In the genomic region with DNA sequence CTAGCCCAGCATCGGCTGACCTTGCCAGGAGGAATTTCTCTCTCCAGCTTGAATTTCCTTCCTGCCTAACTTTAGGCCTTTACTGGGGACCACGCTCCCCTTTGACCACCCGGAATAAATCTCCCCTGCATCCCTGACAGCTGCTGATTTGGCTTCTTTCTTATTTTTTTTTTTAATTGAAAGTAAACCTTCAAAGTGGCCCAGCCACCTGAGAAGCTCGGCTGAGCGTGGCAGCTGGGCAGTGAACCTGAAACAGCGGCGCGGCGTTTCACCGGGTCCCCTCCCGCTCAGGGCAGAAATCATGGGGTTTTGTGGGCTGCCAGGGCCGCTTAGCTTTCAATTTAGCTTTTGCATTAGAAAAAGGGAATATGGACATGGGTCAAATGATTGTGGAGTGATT, we compare ENCODE assay signal across 11 cellular contexts. TPM values are rescaled to one million over a fixed set of nuclear protein-coding genes. Genes with fewer than 3 reads are reported as not detected.
DNase-seq lines count a peak whose midpoint lies in the region; ATAC-seq and TF ChIP-seq lines count a peak whose summit lies in the region.
"Had no signal": no experiment of that assay in that cellular context is flagged by ENCODE, and none has a peak within 500 bp of the region (broad histone marks: within the 10 kb centered on the region; RNA-seq: fewer than 3 reads in every experiment).

No MANE protein-coding gene starts in this region.

- H3K36me3 ChIP-seq in hepatocyte (replicated peaks; ENCODE audit: insufficient read depth, low read depth), result no peaks in the 10 kb centered on the region
- H3K36me3 ChIP-seq: heart right ventricle had no signal

- no peak overlapping the region for H2AFZ ChIP-seq in hepatocyte

- ATAC-seq in GM18502 (IDR thresholded peaks at IDR 0.05; ENCODE audit: poor library complexity, unreplicated experiment) (peak; percentile 57), GM21367 (IDR thresholded peaks at IDR 0.05; ENCODE audit: unreplicated experiment) (peak; percentile 54), HG03354 (IDR thresholded peaks at IDR 0.05; ENCODE audit: poor library complexity, severe bottlenecking, unreplicated experiment) (peak; percentile 55)
- ATAC-seq: heart right ventricle had no signal

- no peaks in the 10 kb centered on the region for H4K20me1 ChIP-seq in hepatocyte (ENCODE audit: insufficient read depth, poor library complexity, severe bottlenecking)

- no peak overlapping the region for H3K4me2 ChIP-seq in hepatocyte

- TF ChIP-seq CTCF in hepatocyte (IDR thresholded peaks at IDR 0.05; ENCODE audit: poor library complexity), result no peak

- no peaks in the 10 kb centered on the region for H3K9me3 ChIP-seq in hepatocyte (ENCODE audit: low read depth)

- no peaks in the 10 kb centered on the region for H3K79me2 ChIP-seq in hepatocyte

- H3K4me3 ChIP-seq in hepatocyte, result no peak overlapping the region
- H3K4me3 ChIP-seq: heart right ventricle had no signal

- WGBS in hepatocyte (ENCODE audit: low lambda C conversion rate, missing lambda C conversion rate), result 91% methylated on average over 12 of the region's 12 CpGs

- H3K27ac ChIP-seq in hepatocyte, result no peak overlapping the region
- H3K27ac ChIP-seq: heart right ventricle had no signal

- no peaks in the 10 kb centered on the region for H3K4me1 ChIP-seq in hepatocyte (ENCODE audit: insufficient read depth)

- DNase-seq in kidney tubule cell (ENCODE audit: low spot score) (peak; percentile 17), D341Med (ENCODE audit: low spot score) (no peak), hepatocyte (ENCODE audit: low spot score) (no peak), NCI-H748 treated with DMSO at 0.1 percent for 48 hours (lab: John Stamatoyannopoulos, UW) (no peak), C1 segment of cervical spinal cord (lab: John Stamatoyannopoulos, UW) (no peak)
- DNase-seq: heart right ventricle, NCI-H524 treated with DMSO at 0.1 percent for 48 hours, T-helper 9 cell had no signal

- no peaks in the 10 kb centered on the region for H3K9me2 ChIP-seq in hepatocyte (replicated peaks; ENCODE audit: insufficient read depth)

- H3K27me3 ChIP-seq in hepatocyte, result no peaks in the 10 kb centered on the region
- H3K27me3 ChIP-seq: heart right ventricle had no signal

RNA-seq across cellular contexts. Expression of gene HRH4, which starts 32.0 kb away (rescaled TPM):
- total RNA-seq in hepatocyte, result not detected in 2 replicates
- polyA plus RNA-seq in hepatocyte, result not detected in 2 replicates
